30 cellular contexts compared by ENCODE assay signal in the genomic region with DNA sequence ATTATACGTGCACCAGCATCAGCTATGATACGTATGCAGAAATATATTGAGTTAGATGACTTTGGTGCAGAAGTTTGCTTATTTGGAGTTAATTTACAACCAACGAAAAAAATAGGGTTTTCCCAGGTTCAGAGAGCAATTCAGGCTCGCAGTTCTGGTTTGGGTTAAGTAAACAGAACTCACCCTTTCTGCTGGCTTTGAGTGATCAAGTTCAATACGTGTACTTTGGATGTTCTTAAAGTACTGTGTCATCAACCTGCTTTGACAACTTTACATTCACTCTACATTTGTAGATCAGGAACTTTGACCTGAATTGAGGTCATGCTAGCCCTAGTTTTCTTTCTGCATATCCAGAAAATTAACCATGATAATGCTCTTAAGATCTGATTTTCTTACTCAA. TPM values are rescaled to one million over a fixed set of nuclear protein-coding genes. Genes with fewer than 3 reads are reported as not detected.
"Had no signal": no experiment of that assay in that cellular context is flagged by ENCODE, and none has a peak within 500 bp of the region (broad histone marks: within the 10 kb centered on the region; RNA-seq: fewer than 3 reads in every experiment).

No MANE protein-coding gene starts in this region.

- DNase-seq: activated B cell treated with CpG ODN at 0.5 μM for 24 hours; activated CD4-positive, alpha-beta memory T cell treated with anti-CD3 and anti-CD28 coated beads, Interleukin-2, amount 10 ng/mL, durations not matched to agents 7 days and 5 days; activated CD4-positive, alpha-beta T cell treated with anti-CD3 and anti-CD28 coated beads for 1 hour; activated CD4-positive, alpha-beta T cell treated with anti-CD3 and anti-CD28 coated beads for 48 hours; activated CD8-positive, alpha-beta memory T cell treated with anti-CD3 and anti-CD28 coated beads for 24 hours; activated CD8-positive, alpha-beta memory T cell treated with anti-CD3 and anti-CD28 coated beads, Interleukin-2, amount 10 ng/mL, durations not matched to agents 7 days and 5 days; activated CD8-positive, alpha-beta memory T cell treated with anti-CD3 and anti-CD28 coated beads, Interleukin-2, amount 50 U/mL, for 48 hours; activated effector memory CD4-positive, alpha-beta T cell treated with Interleukin-2 at 50 U/mL for 16 hours; activated naive CD4-positive, alpha-beta T cell treated with anti-CD3 and anti-CD28 coated beads, Interleukin-2, amount 10 ng/mL, durations not matched to agents 7 days and 5 days; activated naive CD8-positive, alpha-beta T cell treated with anti-CD3 and anti-CD28 coated beads, Interleukin-2, amount 50 U/mL, for 24 hours; activated T-cell treated with anti-CD3 and anti-CD28 coated beads, Interleukin-2, amount 50 U/mL, for 48 hours; anterior cingulate cortex; central memory CD4-positive, alpha-beta T cell; Karpas-422; NCI-H1048; NCI-H1436 treated with DMSO at 0.1 percent for 48 hours; NCI-H1694 treated with DMSO at 0.1 percent for 48 hours; NCI-H2029; NCI-H345; NCI-H524 treated with DMSO at 0.1 percent for 48 hours; PC-3; SW 1271; T-helper 1 cell; T-helper 2 cell; T-helper 9 cell had no signal

- H3K27ac ChIP-seq: RWPE1, VCaP had no signal

- ATAC-seq: activated CD8-positive, alpha-beta memory T cell treated with anti-CD3 and anti-CD28 coated beads, Interleukin-2, amount 10 ng/mL, durations not matched to agents 7 days and 5 days; activated naive CD8-positive, alpha-beta T cell treated with anti-CD3 and anti-CD28 coated beads, Interleukin-2, amount 50 U/mL, for 24 hours; PC-3; Right ventricle myocardium inferior had no signal

RNA-seq across cellular contexts. Expression of a gene that starts 40.7 kb away (rescaled TPM):
- total RNA-seq: activated B cell treated with CpG ODN at 0.5 μM for 24 hours; activated CD4-positive, alpha-beta memory T cell treated with anti-CD3 and anti-CD28 coated beads, Interleukin-2, amount 10 ng/mL, durations not matched to agents 7 days and 5 days; activated CD8-positive, alpha-beta memory T cell treated with anti-CD3 and anti-CD28 coated beads, Interleukin-2, amount 10 ng/mL, durations not matched to agents 7 days and 5 days; MCF 10A; NCI-H460; PC-3; Right ventricle myocardium inferior had no signal
